25 cellular contexts compared by ENCODE assay signal in genomic region chr1:228980232-228980969, GRCh38.
"Had no signal": no experiment of that assay in that cellular context is flagged by ENCODE, and none has a peak within 500 bp of the region (broad histone marks: within the 10 kb centered on the region; RNA-seq: fewer than 3 reads in every experiment).

No MANE protein-coding gene starts in this region.

- H3K27ac ChIP-seq: breast epithelium, esophagus muscularis mucosa, left ventricle myocardium inferior, parathyroid adenoma, psoas muscle, thyroid gland, upper lobe of right lung had no signal

- H3K9me3 Mint-ChIP-seq: activated naive CD4-positive, alpha-beta T cell treated with anti-CD3 and anti-CD28 coated beads, Interleukin-2, amount 50 U/mL, for 24 hours; activated T-cell treated with anti-CD3 and anti-CD28 coated beads, Interleukin-2, amount 50 U/mL, for 24 hours; dendritic cell treated with granulocyte-macrophage colony-stimulating factor and Interleukin-4, amounts not matched to agents 40 ng/mL and 50 ng/mL, for 4 days; naive B cell; stimulated activated naive B cell treated with anti-CD40 and anti-IgM and Interleukin-4, amounts not matched to agents 10 μg/mL and 1 μg/mL and 100 μg/mL, for 72 hours; T-helper 2 cell treated with Interferon-gamma antibody and Interleukin-4, amounts not matched to agents 5 μg/mL and 100 μg/mL, for 36 hours had no signal

- H3K36me3 ChIP-seq: breast epithelium, esophagus muscularis mucosa, left ventricle myocardium inferior, stomach, thyroid gland, upper lobe of right lung had no signal

- ATAC-seq: psoas muscle; stimulated activated naive B cell treated with anti-CD40 and anti-IgM and Interleukin-4, amounts not matched to agents 10 μg/mL and 1 μg/mL and 100 μg/mL, for 72 hours; upper lobe of right lung had no signal

- H3K27ac Mint-ChIP-seq: activated naive CD4-positive, alpha-beta T cell treated with anti-CD3 and anti-CD28 coated beads, Interleukin-2, amount 50 U/mL, for 24 hours; activated T-cell treated with anti-CD3 and anti-CD28 coated beads, Interleukin-2, amount 50 U/mL, for 24 hours; dendritic cell treated with granulocyte-macrophage colony-stimulating factor and Interleukin-4, amounts not matched to agents 40 ng/mL and 50 ng/mL, for 4 days; naive B cell; stimulated activated naive B cell treated with anti-CD40 and anti-IgM and Interleukin-4, amounts not matched to agents 10 μg/mL and 1 μg/mL and 100 μg/mL, for 72 hours; T-helper 2 cell treated with Interferon-gamma antibody and Interleukin-4, amounts not matched to agents 5 μg/mL and 100 μg/mL, for 36 hours had no signal

- H3K4me3 Mint-ChIP-seq: activated naive CD4-positive, alpha-beta T cell treated with anti-CD3 and anti-CD28 coated beads, Interleukin-2, amount 50 U/mL, for 24 hours; activated T-cell treated with anti-CD3 and anti-CD28 coated beads, Interleukin-2, amount 50 U/mL, for 24 hours; dendritic cell treated with granulocyte-macrophage colony-stimulating factor and Interleukin-4, amounts not matched to agents 40 ng/mL and 50 ng/mL, for 4 days; naive B cell; stimulated activated naive B cell treated with anti-CD40 and anti-IgM and Interleukin-4, amounts not matched to agents 10 μg/mL and 1 μg/mL and 100 μg/mL, for 72 hours; T-helper 2 cell treated with Interferon-gamma antibody and Interleukin-4, amounts not matched to agents 5 μg/mL and 100 μg/mL, for 36 hours had no signal

- H3K27me3 Mint-ChIP-seq: activated naive CD4-positive, alpha-beta T cell treated with anti-CD3 and anti-CD28 coated beads, Interleukin-2, amount 50 U/mL, for 24 hours; activated T-cell treated with anti-CD3 and anti-CD28 coated beads, Interleukin-2, amount 50 U/mL, for 24 hours had no signal

- H2AFZ ChIP-seq: parathyroid adenoma had no signal

- H3K4me2 ChIP-seq: smooth muscle cell had no signal

- DNase-seq: activated CD4-positive, alpha-beta T cell treated with anti-CD3 and anti-CD28 coated beads for 4 hours; activated CD4-positive, alpha-beta T cell treated with anti-CD3 and anti-CD28 coated beads, Interleukin-2, amount 50 U/mL, for 4 hours; activated CD4-positive, CD25-positive, alpha-beta regulatory T cell; activated T-cell treated with anti-CD3 and anti-CD28 coated beads, Interleukin-2, amount 50 U/mL, for 24 hours; central memory CD4-positive, alpha-beta T cell; foreskin melanocyte; left ventricle myocardium inferior; naive B cell; occipital lobe; psoas muscle; stimulated activated CD4-positive, alpha-beta T cell treated with anti-CD3 and anti-CD28 coated beads, Interleukin-1b, Interleukin-23, amount 100 ng/mL, for 48 hours; stimulated activated CD4-positive, alpha-beta T cell treated with anti-CD3 and anti-CD28 coated beads, Interleukin-4, amount 100 ng/mL, for 4 hours; stimulated activated CD8-positive, alpha-beta memory T cell treated with anti-CD3 and anti-CD28 coated beads, Interleukin-4, amount 100 ng/mL, for 48 hours; stimulated activated naive B cell treated with anti-CD40 and anti-IgM and Interleukin-4, amounts not matched to agents 10 μg/mL and 1 μg/mL and 100 μg/mL, for 72 hours; stomach; T-helper 1 cell; thyroid gland; upper lobe of right lung had no signal

- H3K9me3 ChIP-seq: breast epithelium, esophagus muscularis mucosa, left ventricle myocardium inferior, psoas muscle, stomach, thyroid gland, upper lobe of right lung had no signal

- H3K4me1 Mint-ChIP-seq: activated naive CD4-positive, alpha-beta T cell treated with anti-CD3 and anti-CD28 coated beads, Interleukin-2, amount 50 U/mL, for 24 hours; naive B cell; stimulated activated naive B cell treated with anti-CD40 and anti-IgM and Interleukin-4, amounts not matched to agents 10 μg/mL and 1 μg/mL and 100 μg/mL, for 72 hours had no signal

- H3K27me3 ChIP-seq: breast epithelium, esophagus muscularis mucosa, stomach, thyroid gland, upper lobe of right lung had no signal

- H3K4me3 ChIP-seq: breast epithelium, esophagus muscularis mucosa, left ventricle myocardium inferior, psoas muscle, smooth muscle cell, stomach, thyroid gland, upper lobe of right lung had no signal

- H3K79me2 ChIP-seq: parathyroid adenoma had no signal

- H3K36me3 Mint-ChIP-seq: activated naive CD4-positive, alpha-beta T cell treated with anti-CD3 and anti-CD28 coated beads, Interleukin-2, amount 50 U/mL, for 24 hours; stimulated activated naive B cell treated with anti-CD40 and anti-IgM and Interleukin-4, amounts not matched to agents 10 μg/mL and 1 μg/mL and 100 μg/mL, for 72 hours had no signal

- H3K9ac ChIP-seq: parathyroid adenoma had no signal
